In the genomic region with DNA sequence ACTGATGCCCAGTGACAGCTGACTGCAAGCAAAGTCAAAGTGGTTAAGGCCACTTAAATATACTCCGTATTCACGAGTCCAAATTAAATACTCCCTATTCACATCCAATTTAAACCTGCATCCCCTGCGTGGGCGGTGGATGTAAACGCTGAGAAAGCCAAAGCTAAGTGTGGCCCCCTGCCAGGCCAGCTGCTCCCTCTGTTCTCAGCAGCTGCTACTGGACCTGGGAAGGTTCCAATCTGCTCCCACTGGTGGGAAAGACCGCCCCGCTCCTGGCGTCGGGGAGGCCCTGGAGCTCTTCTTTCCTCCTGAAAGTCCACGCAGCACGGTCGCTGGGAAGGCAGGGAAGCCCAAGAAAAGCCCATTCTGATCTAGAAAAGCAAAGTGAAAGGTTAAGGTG, we compare ENCODE assay signal across 11 cellular contexts.
A peak's percentile ranks its signal among the peaks of the same experiment; 100 is the strongest.
DNase-seq lines count a peak whose midpoint lies in the region; ATAC-seq, FAIRE-seq and TF ChIP-seq lines count a peak whose summit lies in the region.
"Had no signal": no experiment of that assay in that cellular context is flagged by ENCODE, and none has a peak within 500 bp of the region (broad histone marks: within the 10 kb centered on the region; RNA-seq: fewer than 3 reads in every experiment).

No MANE protein-coding gene starts in this region.

- TF ChIP-seq POLR2A in uterus (IDR thresholded peaks at IDR 0.05) (no peak), H54 (IDR thresholded peaks at IDR 0.05; ENCODE audit: low read depth, low read length) (no peak), prostate gland (IDR thresholded peaks at IDR 0.05) (no peak)

- H3K4me1 ChIP-seq in right atrium auricular region: peaks cover 0 to 46% of the 10 kb centered on the region in 2 donors
- peaks cover 23% of the 10 kb centered on the region for H3K4me1 ChIP-seq in Panc1 (ENCODE audit: control insufficient read depth, insufficient read depth, low read length)
- no peaks in the 10 kb centered on the region for H3K4me1 ChIP-seq in uterus
- H3K4me1 ChIP-seq in prostate gland (replicated peaks): no peaks in the 10 kb centered on the region

- BruUV-seq in Panc1 (replicated peaks; lab: Mats Ljungman, UMichigan): no TSS peak

- DNase-seq in Right ventricle myocardium inferior (ENCODE audit: missing footprints) (peak; percentile 85), right atrium auricular region (ENCODE audit: low spot score) (no peak), Panc1 (ENCODE audit: low read depth, low spot score) (no peak), left ventricle myocardium superior (peak; percentile 83), uterus (peak; percentile 45 to 66), H54 (ENCODE audit: insufficient read length, low spot score) (no peak), HCEC 1CT (no peak), prostate gland (ENCODE audit: low spot score) (no peak)
- DNase-seq: activated naive CD4-positive, alpha-beta T cell treated with Interleukin-2 at 50 U/mL for 16 hours; stimulated activated CD4-positive, alpha-beta T cell treated with anti-CD3 and anti-CD28 coated beads, Interleukin-2, amount 100 ng/mL, for 48 hours had no signal

- CTCF ChIA-PET in Panc1 (lab: Charles Lee): no interaction called here

- TF ChIP-seq CTCF in right atrium auricular region (IDR thresholded peaks at IDR 0.05) (no peak), Panc1 (IDR thresholded peaks at IDR 0.05) (no peak), uterus (IDR thresholded peaks at IDR 0.05) (no peak), prostate gland (IDR thresholded peaks at IDR 0.05) (no peak)

- POLR2A ChIA-PET in Panc1 (lab: Charles Lee): no interaction called here

- WGBS in prostate gland: 11% methylated on average over 12 of the region's 12 CpGs

- H3K4me3 ChIP-seq in right atrium auricular region (no peak overlapping the region), Panc1 (ENCODE audit: low read depth in 2 of 2, low read length in 2 of 2) (no peak overlapping the region), uterus (no peak overlapping the region), prostate gland (no peak overlapping the region)

- no peak for FAIRE-seq in H54 (lab: Jason Lieb, UNC)

- in situ Hi-C loops in Panc1 (cut with HindIII; ENCODE audit: low pct_unique_long_range_greater_than_20kb, low sequenced_read_pairs): no loop called here

- ATAC-seq in Right ventricle myocardium inferior (peak; percentile 63), Panc1 (no peak), left ventricle myocardium superior (peak; percentile 72)
- ATAC-seq: HCT116 had no signal

- H3K9me3 ChIP-seq in right atrium auricular region (no peaks in the 10 kb centered on the region), Panc1 (ENCODE audit: control insufficient read depth, insufficient read depth, low read depth, low read length) (no peaks in the 10 kb centered on the region), uterus (no peaks in the 10 kb centered on the region), prostate gland (no peaks in the 10 kb centered on the region)

- intact Hi-C loops in Right ventricle myocardium inferior (cut with DNase I) (no loop called here), Panc1 (cut with micrococcal nuclease; ENCODE audit: unreplicated experiment) (no loop called here), left ventricle myocardium superior (cut with micrococcal nuclease) (no loop called here), uterus (cut with DNase I; ENCODE audit: low total_unique reads) (no loop called here), prostate gland (cut with DNase I) (no loop called here)

- H3K27me3 ChIP-seq in right atrium auricular region (no peaks in the 10 kb centered on the region), Panc1 (ENCODE audit: control insufficient read depth, insufficient read depth, low read length) (no peaks in the 10 kb centered on the region), uterus (no peaks in the 10 kb centered on the region), prostate gland (replicated peaks; ENCODE audit: insufficient read depth) (peaks cover 4% of the 10 kb centered on the region)

- H3K36me3 ChIP-seq in right atrium auricular region: no peaks in the 10 kb centered on the region
- H3K36me3 ChIP-seq in Panc1 (ENCODE audit: control insufficient read depth, insufficient read depth, low read length): no peaks in the 10 kb centered on the region
- H3K36me3 ChIP-seq in uterus: no peaks in the 10 kb centered on the region
- no peaks in the 10 kb centered on the region for H3K36me3 ChIP-seq in prostate gland

- H3K27ac ChIP-seq in right atrium auricular region: peak overlapping the region in 1 of 2 donors; percentile 11
- peak overlapping the region; percentile 87 for H3K27ac ChIP-seq in Panc1 (ENCODE audit: low read length)
- no peak overlapping the region for H3K27ac ChIP-seq in uterus
- no peak overlapping the region for H3K27ac ChIP-seq in prostate gland

Comparison
In these comparisons a context has a peak if more than half of its experiments do, and no peak if none do; other contexts are left out.
1. DNase-seq: peak in Right ventricle myocardium inferior (single experiment), left ventricle myocardium superior (single experiment) and uterus (2 of 2); none in right atrium auricular region (single experiment), Panc1 (single experiment), H54 (single experiment), HCEC 1CT (single experiment) and prostate gland (single experiment).